Comparison of ENCODE assay signal across 9 cellular contexts in the genomic region with DNA sequence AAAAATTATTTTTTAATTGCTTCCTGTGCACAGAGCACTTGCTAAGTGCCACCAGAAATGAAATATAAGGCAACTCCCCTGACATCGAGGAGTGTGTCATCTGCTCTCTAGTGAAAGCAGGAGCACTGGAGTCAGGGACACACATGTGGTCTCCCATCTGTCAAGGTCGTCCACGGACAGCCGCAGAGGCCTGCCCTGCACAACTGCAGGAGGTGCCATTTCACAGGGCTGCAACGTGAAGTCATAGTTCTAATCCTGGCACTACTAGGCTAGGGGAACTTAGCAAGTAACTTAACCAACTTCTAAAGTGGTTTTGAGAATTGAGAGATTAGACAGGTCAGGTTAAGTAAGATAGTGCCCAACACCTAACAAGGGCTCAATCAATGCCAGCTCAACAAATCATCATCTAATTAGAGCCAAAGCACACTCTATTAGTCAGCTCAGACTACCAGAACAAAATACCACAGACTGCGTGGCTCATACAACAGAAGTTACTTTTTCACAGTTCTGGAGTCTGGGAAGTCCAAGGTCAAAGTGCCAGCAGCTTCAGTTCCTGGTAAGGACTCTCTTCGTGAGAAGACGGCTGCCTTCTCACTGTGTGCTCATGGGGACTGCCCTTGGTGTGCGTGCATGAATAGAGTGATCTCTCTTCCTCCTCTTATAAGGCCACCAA. TPM values are rescaled to one million over a fixed set of nuclear protein-coding genes. Genes with fewer than 3 reads are reported as not detected.
DNase-seq lines count a peak whose midpoint lies in the region; ATAC-seq and TF ChIP-seq lines count a peak whose summit lies in the region.
"Had no signal": no experiment of that assay in that cellular context is flagged by ENCODE, and none has a peak within 500 bp of the region (broad histone marks: within the 10 kb centered on the region; RNA-seq: fewer than 3 reads in every experiment).

No MANE protein-coding gene starts in this region.

- H3K36me3 ChIP-seq in sigmoid colon, result no peaks in the 10 kb centered on the region

- no peaks in the 10 kb centered on the region for H3K27me3 ChIP-seq in sigmoid colon

- intact Hi-C loops in sigmoid colon (cut with DNase I), result loop anchor here (10.0 kb wide), 1 partner anchor 82 kb away; no protein-coding TSS in a partner anchor

- TF ChIP-seq EP300 in sigmoid colon (IDR thresholded peaks at IDR 0.05), result no peak

- H3K9me3 ChIP-seq in sigmoid colon, result no peaks in the 10 kb centered on the region

- DNase-seq in NCI-H446 treated with DMSO at 0.1 percent for 48 hours (lab: John Stamatoyannopoulos, UW) (peak; percentile 57), fibroblast of mammary gland (ENCODE audit: low read depth) (peak; percentile 71), sigmoid colon (peak; percentile 54), NCI-H345 treated with DMSO at 0.1 percent for 48 hours (lab: John Stamatoyannopoulos, UW; ENCODE audit: unreplicated experiment) (no peak)
- DNase-seq in activated CD4-positive, alpha-beta T cell treated with anti-CD3 and anti-CD28 coated beads, Interleukin-2, amount 50 U/mL, for 1 hour, result no peak
- DNase-seq: activated CD4-positive, alpha-beta T cell treated with anti-CD3 and anti-CD28 coated beads, Interleukin-2, amount 50 U/mL, for 4 hours had no signal

- 77 to 83% methylated on average over 9 of the region's 9 CpGs for WGBS in sigmoid colon, 2 donors

- ATAC-seq in GM19395 (IDR thresholded peaks at IDR 0.05; ENCODE audit: unreplicated experiment) (peak; percentile 40), GM19467 (IDR thresholded peaks at IDR 0.05; ENCODE audit: unreplicated experiment) (no peak), HG02571 (IDR thresholded peaks at IDR 0.05; ENCODE audit: unreplicated experiment) (no peak)

- TF ChIP-seq POLR2A in sigmoid colon (IDR thresholded peaks at IDR 0.05), result no peak

- H3K4me3 ChIP-seq in fibroblast of mammary gland (ENCODE audit: control insufficient read depth, low read depth, low read length) (no peak overlapping the region), sigmoid colon (no peak overlapping the region)

- H3K4me1 ChIP-seq in sigmoid colon, result peaks cover 0 to 72% (median 55%) of the 10 kb centered on the region in 4 donors

- TF ChIP-seq CTCF in fibroblast of mammary gland (conservative IDR thresholded peaks at IDR 0.05; ENCODE audit: control insufficient read depth, insufficient read depth, low read depth, low read length), result no peak
- TF ChIP-seq CTCF in sigmoid colon (IDR thresholded peaks at IDR 0.05), result no peak

- peak overlapping the region; percentile 65 to 79 (median 76) for H3K27ac ChIP-seq in sigmoid colon

RNA-seq across cellular contexts. Expression of a gene that starts 30.7 kb away (rescaled TPM):
- total RNA-seq in sigmoid colon, result 100 to 1,000 TPM; 104 to 146 (median 113) TPM
- polyA plus RNA-seq in sigmoid colon, result 10 to 100 TPM; 24.6 to 33.6 (median 25.7) TPM

Comparison
In these comparisons a context has a peak if more than half of its experiments do, and no peak if none do; other contexts are left out.
1. DNase-seq: peak in NCI-H446 treated with DMSO at 0.1 percent for 48 hours (single experiment), fibroblast of mammary gland (single experiment) and sigmoid colon (single experiment); none in NCI-H345 treated with DMSO at 0.1 percent for 48 hours (single experiment) and activated CD4-positive, alpha-beta T cell treated with anti-CD3 and anti-CD28 coated beads, Interleukin-2, amount 50 U/mL, for 1 hour (single experiment).